ENCODE assay signal across 11 cellular contexts in the genomic region with DNA sequence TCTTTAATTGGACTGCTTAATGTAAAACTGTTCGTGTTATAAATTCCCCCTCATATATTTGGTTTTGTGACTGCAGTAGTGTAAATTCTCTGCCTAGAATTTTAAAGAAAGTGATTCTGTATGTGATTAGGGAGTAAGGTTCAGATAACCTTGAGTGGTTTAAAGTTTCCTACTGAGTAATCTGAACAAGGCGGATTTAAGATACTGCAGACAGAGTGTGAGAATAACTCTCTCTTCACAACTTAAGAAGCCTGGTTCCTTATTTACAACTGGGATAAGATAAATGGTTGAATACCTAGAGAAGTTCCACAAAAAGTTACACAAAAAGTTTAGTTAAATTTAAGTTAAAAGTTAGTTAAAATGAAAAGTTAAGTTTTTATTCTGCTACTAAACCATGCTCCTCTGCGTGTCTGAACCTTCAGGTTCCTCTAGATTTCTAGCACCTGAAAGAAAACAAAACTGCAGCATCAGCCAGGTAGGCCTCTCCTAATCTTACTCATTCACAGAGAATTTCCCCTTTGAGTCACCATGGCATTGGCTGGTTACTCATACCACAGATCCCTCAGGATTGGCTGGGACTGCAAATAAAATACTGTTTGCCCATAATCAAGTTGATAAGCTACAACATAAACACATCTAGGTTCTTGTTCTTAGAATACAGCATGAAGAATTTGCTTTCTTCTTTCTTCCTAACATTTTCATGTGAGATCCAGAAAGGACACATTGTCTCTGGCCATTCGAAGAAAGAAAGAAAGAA. TPM values are rescaled to one million over a fixed set of nuclear protein-coding genes. Genes with fewer than 3 reads are reported as not detected.
DNase-seq lines count a peak whose midpoint lies in the region; ATAC-seq and TF ChIP-seq lines count a peak whose summit lies in the region.
"Had no signal": no experiment of that assay in that cellular context is flagged by ENCODE, and none has a peak within 500 bp of the region (broad histone marks: within the 10 kb centered on the region; RNA-seq: fewer than 3 reads in every experiment).

A gene (plus strand): TSS at position 614 of the 757 bp plus-strand sequence. CDS start 187 bp downstream, outside the sequence.

- H3K9me2 ChIP-seq in PC-3 (replicated peaks; ENCODE audit: low read length), result no peaks in the 10 kb centered on the region

- TSS peak; percentile 99 for BruUV-seq in PC-3 (replicated peaks; lab: Mats Ljungman, UMichigan)

- no peaks in the 10 kb centered on the region for H3K27me3 ChIP-seq in PC-3 (ENCODE audit: low read length)
- no peaks in the 10 kb centered on the region for H3K27me3 ChIP-seq in CD8-positive, alpha-beta T cell (ENCODE audit: insufficient read depth, low read length)

- TF ChIP-seq CTCF in PC-3 (conservative IDR thresholded peaks at IDR 0.05; ENCODE audit: low read depth, low read length), result no peak
- no peak for TF ChIP-seq CTCF in fibroblast of the aortic adventitia (IDR thresholded peaks at IDR 0.05; ENCODE audit: insufficient read depth, low read length)
- no peak for TF ChIP-seq CTCF in CD8-positive, alpha-beta T cell (IDR thresholded peaks at IDR 0.05)

- peak; percentile 64 for ATAC-seq in GM19463 (IDR thresholded peaks at IDR 0.05; ENCODE audit: unreplicated experiment)
- peak; percentile 93 for ATAC-seq in PC-3
- no peak for ATAC-seq in HG03159 (IDR thresholded peaks at IDR 0.05; ENCODE audit: unreplicated experiment)
- no peak for ATAC-seq in HG03135 (IDR thresholded peaks at IDR 0.05; ENCODE audit: unreplicated experiment)
- no peak for ATAC-seq in CD8-positive, alpha-beta T cell
- ATAC-seq: Right ventricle myocardium inferior had no signal

- H3K4me1 ChIP-seq in PC-3 (ENCODE audit: insufficient read depth, low read length), result peaks cover 59% of the 10 kb centered on the region
- no peaks in the 10 kb centered on the region for H3K4me1 ChIP-seq in CD8-positive, alpha-beta T cell (ENCODE audit: insufficient read depth, low read length)

- H3K4me3 ChIP-seq in PC-3 (ENCODE audit: low read length) (peak within 1 kb of the TSS; percentile 58), fibroblast of the aortic adventitia (ENCODE audit: low read depth, low read length) (no peak within 1 kb of the TSS)
- H3K4me3 ChIP-seq in CD8-positive, alpha-beta T cell (ENCODE audit: low read depth, low read length), result no peak within 1 kb of the TSS

- POLR2A ChIA-PET in PC-3 (lab: Charles Lee; ENCODE audit: unreplicated experiment), result interaction anchor here (0.7 kb wide), 1 partner anchor 10 kb away, joined by 12 read pairs; no protein-coding TSS in a partner anchor
- POLR2A ChIA-PET in CD8-positive, alpha-beta T cell (lab: Charles Lee), result no interaction called here

- H3K79me2 ChIP-seq in PC-3 (ENCODE audit: low read length), result peaks cover 12% of the 10 kb centered on the region; the same call in 1 of the 2 replicates

- peak within 1 kb of the TSS; percentile 56 for H3K9ac ChIP-seq in PC-3 (ENCODE audit: low read length)

- no peaks in the 10 kb centered on the region for H3K27me3 Mint-ChIP-seq in CD8-positive, alpha-beta T cell (ENCODE audit: low read depth)

- CTCF ChIA-PET in PC-3 (lab: Charles Lee), result interaction anchor here (0.6 kb wide), 1 partner anchor 146 kb away, joined by 3 read pairs; no protein-coding TSS in a partner anchor
- CTCF ChIA-PET in CD8-positive, alpha-beta T cell (lab: Charles Lee), result no interaction called here

- H3K4me2 ChIP-seq in PC-3 (ENCODE audit: low read length), result peak within 1 kb of the TSS; percentile 84

- no peaks in the 10 kb centered on the region for H3K36me3 Mint-ChIP-seq in CD8-positive, alpha-beta T cell

- intact Hi-C loops in PC-3 (cut with micrococcal nuclease), result loop anchor here (1.0 to 2.0 kb wide), 2 partner anchors 9 to 24 kb away; no protein-coding TSS in a partner anchor
- intact Hi-C loops in CD8-positive, alpha-beta T cell (cut with DNase I, micrococcal nuclease), result no loop called here

- peak within 1 kb of the TSS; percentile 91 for H3K27ac ChIP-seq in PC-3 (ENCODE audit: low read length)
- H3K27ac ChIP-seq in CD8-positive, alpha-beta T cell (ENCODE audit: low read depth, low read length), result no peak within 1 kb of the TSS

- no peaks in the 10 kb centered on the region for H4K20me1 ChIP-seq in PC-3 (ENCODE audit: low read length)

- no peak within 1 kb of the TSS for H3K27ac Mint-ChIP-seq in CD8-positive, alpha-beta T cell

- peak within 1 kb of the TSS; percentile 49 for H2AFZ ChIP-seq in PC-3 (ENCODE audit: low read length)

- H3K36me3 ChIP-seq in PC-3 (ENCODE audit: low read depth, low read length), result no peaks in the 10 kb centered on the region
- no peaks in the 10 kb centered on the region for H3K36me3 ChIP-seq in CD8-positive, alpha-beta T cell (ENCODE audit: insufficient read depth, low read length)

- peak; percentile 98 for DNase-seq in PC-3
- DNase-seq in fibroblast of the aortic adventitia (ENCODE audit: low read depth), result peak; percentile 65
- DNase-seq in renal cortical epithelial cell (ENCODE audit: low read depth), result peak; percentile 96
- DNase-seq in NCI-H1694 treated with DMSO at 0.1 percent for 48 hours (lab: John Stamatoyannopoulos, UW), result no peak
- DNase-seq in CD8-positive, alpha-beta T cell, result no peak
- DNase-seq: GDM1, Karpas-422 had no signal

- no peaks in the 10 kb centered on the region for H3K4me1 Mint-ChIP-seq in CD8-positive, alpha-beta T cell (ENCODE audit: low read depth)

- H3K9me3 Mint-ChIP-seq in CD8-positive, alpha-beta T cell, result no peaks in the 10 kb centered on the region

- peaks cover 15% of the 10 kb centered on the region for H3F3A ChIP-seq in PC-3 (ENCODE audit: low read length, unreplicated experiment)

- no peak within 1 kb of the TSS for H3K4me3 Mint-ChIP-seq in CD8-positive, alpha-beta T cell

- no peaks in the 10 kb centered on the region for H3K9me3 ChIP-seq in PC-3 (ENCODE audit: low read length)
- no peaks in the 10 kb centered on the region for H3K9me3 ChIP-seq in CD8-positive, alpha-beta T cell (ENCODE audit: low read length)

RNA-seq across cellular contexts. Expression of the gene that starts here (rescaled TPM):
- total RNA-seq in PC-3 (2014; rRNA removed) (3.9 and 4.2 TPM in 2 replicates), fibroblast of the aortic adventitia (ENCODE audit: low replicate concordance) (not detected in 2 replicates), renal cortical epithelial cell (0.35 and 0.87 TPM in 2 replicates)
- not detected for total RNA-seq in CD8-positive, alpha-beta T cell
- total RNA-seq: Right ventricle myocardium inferior had no signal

Comparison
In these comparisons a context has a peak if more than half of its experiments do, and no peak if none do; other contexts are left out.
1. Peak in DNase-seq in fibroblast of the aortic adventitia; RNA of the gene not detected or under 1 TPM.
2. Peak in DNase-seq in renal cortical epithelial cell; RNA of the gene not detected or under 1 TPM.
3. ATAC-seq: peak in GM19463 (single experiment) and PC-3 (single experiment); none in HG03159 (single experiment), HG03135 (single experiment) and CD8-positive, alpha-beta T cell (single experiment).